Comparison of ENCODE assay signal across 19 cellular contexts in genomic region chr1:42311897-42312296, GRCh38.
"Had no signal": no experiment of that assay in that cellular context is flagged by ENCODE, and none has a peak within 500 bp of the region (broad histone marks: within the 10 kb centered on the region; RNA-seq: fewer than 3 reads in every experiment).

No MANE protein-coding gene starts in this region.

- H2AFZ ChIP-seq: PC-9 had no signal

- DNase-seq: activated CD4-positive, alpha-beta memory T cell treated with anti-CD3 and anti-CD28 coated beads for 36 hours; activated CD4-positive, alpha-beta T cell treated with anti-CD3 and anti-CD28 coated beads for 48 hours; activated CD8-positive, alpha-beta memory T cell treated with anti-CD3 and anti-CD28 coated beads for 24 hours; activated naive CD4-positive, alpha-beta T cell treated with anti-CD3 and anti-CD28 coated beads, Interleukin-2, amount 50 U/mL, for 16 hours; activated T-cell treated with anti-CD3 and anti-CD28 coated beads, Interleukin-2, amount 50 U/mL, for 72 hours; amniotic stem cell; MG63; NCI-H1105; NCI-H1436 treated with DMSO at 0.1 percent for 48 hours; NCI-H187; NCI-H2081; NCI-H510A treated with DMSO at 0.1 percent for 48 hours; NCI-H69; PC-9; SIG-M5; T-helper 1 cell; WERI-Rb-1 had no signal

- H3K27ac ChIP-seq: PC-9, WERI-Rb-1 had no signal

- H3K4me3 Mint-ChIP-seq: activated CD4-positive, alpha-beta memory T cell treated with anti-CD3 and anti-CD28 coated beads for 36 hours; brain; central memory CD8-positive, alpha-beta T cell had no signal

- H3K9me3 Mint-ChIP-seq: activated CD4-positive, alpha-beta memory T cell treated with anti-CD3 and anti-CD28 coated beads for 36 hours; activated T-cell treated with anti-CD3 and anti-CD28 coated beads, Interleukin-2, amount 50 U/mL, for 72 hours; central memory CD8-positive, alpha-beta T cell had no signal

- H3K9me3 ChIP-seq: MG63 had no signal

- H3K27ac Mint-ChIP-seq: activated CD4-positive, alpha-beta memory T cell treated with anti-CD3 and anti-CD28 coated beads for 36 hours had no signal

- H3K27me3 Mint-ChIP-seq: activated CD4-positive, alpha-beta memory T cell treated with anti-CD3 and anti-CD28 coated beads for 36 hours; brain; central memory CD8-positive, alpha-beta T cell had no signal

- H3K27me3 ChIP-seq: MG63 had no signal

- H3K4me2 ChIP-seq: PC-9 had no signal

- H3K4me3 ChIP-seq: MG63, PC-9 had no signal
